Comparison of ENCODE assay signal across 11 cellular contexts in genomic region chr18:39946623-39947061, GRCh38.
DNase-seq lines count a peak whose midpoint lies in the region; ATAC-seq, FAIRE-seq and TF ChIP-seq lines count a peak whose summit lies in the region.
"Had no signal": no experiment of that assay in that cellular context is flagged by ENCODE, and none has a peak within 500 bp of the region (broad histone marks: within the 10 kb centered on the region; RNA-seq: fewer than 3 reads in every experiment).

No MANE protein-coding gene starts in this region.

- H3K27me3 ChIP-seq in ACC112 (ENCODE audit: insufficient read depth, low read length), result no peaks in the 10 kb centered on the region
- no peaks in the 10 kb centered on the region for H3K27me3 ChIP-seq in GM12878 (replicated peaks in 1 of 2; ENCODE audit: control insufficient read depth in 2 of 2, insufficient read depth in 2 of 2, low read length in 1 of 2)
- H3K27me3 ChIP-seq in kidney epithelial cell (ENCODE audit: control insufficient read depth, insufficient read depth, low read length), result no peaks in the 10 kb centered on the region
- H3K27me3 ChIP-seq in tibial artery, result no peaks in the 10 kb centered on the region
- H3K27me3 ChIP-seq: BLaER1 treated with 17β-estradiol and CSF1 and Interleukin-3, amounts not matched to agents 10 nM and 100 nM had no signal

- no peak for TF ChIP-seq RAD21 in GM12878 (IDR thresholded peaks at IDR 0.05; ENCODE audit: insufficient read depth, low read depth, low read length)

- no peaks in the 10 kb centered on the region for H3K36me3 Mint-ChIP-seq in activated CD4-positive, alpha-beta T cell treated with anti-CD3 and anti-CD28 coated beads for 36 hours (ENCODE audit: low read depth)

- RAD21 ChIA-PET in GM12878 (lab: Charles Lee; ENCODE audit: unreplicated experiment), result no interaction called here

- FAIRE-seq in GM12878 (lab: Jason Lieb, UNC), result no peak
- FAIRE-seq: endometrium had no signal

- H4K20me1 ChIP-seq in GM12878 (ENCODE audit: control insufficient read depth, insufficient read depth), result no peaks in the 10 kb centered on the region
- H4K20me1 ChIP-seq: BLaER1 treated with 17β-estradiol and CSF1 and Interleukin-3, amounts not matched to agents 10 nM and 100 nM had no signal

- TF ChIP-seq CTCF in GM12878 (IDR thresholded peaks at IDR 0.05 in 2 of 3, conservative IDR thresholded peaks at IDR 0.05 in 1 of 3; ENCODE audit: control insufficient read depth in 2 of 3, extremely low read depth in 1 of 3, insufficient read depth in 1 of 3, low read depth in 3 of 3, low read length in 3 of 3), result no peak
- TF ChIP-seq CTCF in kidney epithelial cell (IDR thresholded peaks at IDR 0.05; ENCODE audit: insufficient read depth, low read length, poor library complexity, severe bottlenecking), result no peak
- no peak for TF ChIP-seq CTCF in tibial artery (IDR thresholded peaks at IDR 0.05)

- H3K4me3 Mint-ChIP-seq in activated CD4-positive, alpha-beta T cell treated with anti-CD3 and anti-CD28 coated beads for 36 hours, result no peak overlapping the region

- H3K79me2 ChIP-seq in ACC112 (ENCODE audit: control insufficient read depth, insufficient read depth, low read length, unreplicated experiment), result no peaks in the 10 kb centered on the region
- no peaks in the 10 kb centered on the region for H3K79me2 ChIP-seq in GM12878 (ENCODE audit: control insufficient read depth, insufficient read depth, low read length)

- SMC1A ChIA-PET in GM12878 (lab: Charles Lee; ENCODE audit: uncharacterized antibody, unreplicated experiment), result no interaction called here

- no peak for TF ChIP-seq POLR2A in GM12878 (IDR thresholded peaks at IDR 0.05; ENCODE audit: low read depth, low read length)

- H3K36me3 ChIP-seq in ACC112 (ENCODE audit: insufficient read depth, low read length) (no peaks in the 10 kb centered on the region), GM12878 (ENCODE audit: control insufficient read depth in 2 of 2, insufficient read depth in 2 of 2, low read length in 1 of 2) (no peaks in the 10 kb centered on the region), kidney epithelial cell (ENCODE audit: control insufficient read depth, insufficient read depth, low read length) (no peaks in the 10 kb centered on the region), tibial artery (no peaks in the 10 kb centered on the region)
- H3K36me3 ChIP-seq: BLaER1 treated with 17β-estradiol and CSF1 and Interleukin-3, amounts not matched to agents 10 nM and 100 nM had no signal

- H3K9me3 ChIP-seq in GM12878 (replicated peaks; ENCODE audit: control insufficient read depth, insufficient read depth, low read length), result no peaks in the 10 kb centered on the region
- H3K9me3 ChIP-seq in tibial artery, result no peaks in the 10 kb centered on the region
- H3K9me3 ChIP-seq: BLaER1 treated with 17β-estradiol and CSF1 and Interleukin-3, amounts not matched to agents 10 nM and 100 nM had no signal

- H3K27me3 Mint-ChIP-seq in activated CD4-positive, alpha-beta T cell treated with anti-CD3 and anti-CD28 coated beads for 36 hours, result no peaks in the 10 kb centered on the region

- TF ChIP-seq EP300 in GM12878 (IDR thresholded peaks at IDR 0.05; ENCODE audit: borderline replicate concordance in 1 of 2, control insufficient read depth in 1 of 2, low read depth in 2 of 2, low read length in 2 of 2), result no peak

- CTCF ChIA-PET in GM12878 (lab: Yijun Ruan, JAX), result interaction anchor here (0.7 kb wide), 1 partner anchor 13 kb away, joined by 3 read pairs; no protein-coding TSS in a partner anchor
- CTCF ChIA-PET in activated CD4-positive, alpha-beta T cell treated with anti-CD3 and anti-CD28 coated beads for 36 hours (lab: Charles Lee), result no interaction called here

- BruUV-seq in GM12878 (replicated peaks; lab: Mats Ljungman, UMichigan), result no TSS peak

- peaks cover 4% of the 10 kb centered on the region for H3K9me3 Mint-ChIP-seq in activated CD4-positive, alpha-beta T cell treated with anti-CD3 and anti-CD28 coated beads for 36 hours (ENCODE audit: low read depth)

- no peak overlapping the region for H3K9ac ChIP-seq in GM12878 (ENCODE audit: control insufficient read depth, insufficient read depth, low read length)
- H3K9ac ChIP-seq: BLaER1 treated with 17β-estradiol and CSF1 and Interleukin-3, amounts not matched to agents 10 nM and 100 nM had no signal

- no peak overlapping the region for H2AFZ ChIP-seq in ACC112 (ENCODE audit: low read length, unreplicated experiment)
- no peak overlapping the region for H2AFZ ChIP-seq in GM12878 (ENCODE audit: control insufficient read depth, low read depth, low read length)

- H3K4me1 Mint-ChIP-seq in activated CD4-positive, alpha-beta T cell treated with anti-CD3 and anti-CD28 coated beads for 36 hours, result no peaks in the 10 kb centered on the region

- in situ Hi-C loops in GM12878 (cut with MboI), result no loop called here

- no peak overlapping the region for H3K4me2 ChIP-seq in GM12878 (ENCODE audit: control insufficient read depth, insufficient read depth)
- H3K4me2 ChIP-seq: BLaER1 treated with 17β-estradiol and CSF1 and Interleukin-3, amounts not matched to agents 10 nM and 100 nM had no signal

- POLR2A ChIA-PET in GM12878 (lab: Charles Lee), result no interaction called here
- POLR2A ChIA-PET in activated CD4-positive, alpha-beta T cell treated with anti-CD3 and anti-CD28 coated beads for 36 hours (lab: Charles Lee), result no interaction called here

- DNase-seq in HT1080 (ENCODE audit: low read depth), result peak; percentile 78
- DNase-seq in GM12878 (ENCODE audit: low read depth, low spot score), result no peak
- DNase-seq in kidney epithelial cell (ENCODE audit: low read depth), result peak; percentile 58
- DNase-seq in retina, result no peak
- no peak for DNase-seq in tibial artery
- no peak for DNase-seq in activated CD4-positive, alpha-beta T cell treated with anti-CD3 and anti-CD28 coated beads for 36 hours
- no peak for DNase-seq in Kasumi-1 (lab: John Stamatoyannopoulos, UW)
- DNase-seq: stimulated activated CD4-positive, alpha-beta T cell treated with anti-CD3 and anti-CD28 coated beads, Interleukin-2, amount 100 ng/mL, for 24 hours had no signal

- H3K4me3 ChIP-seq in ACC112 (ENCODE audit: low read depth, low read length) (no peak overlapping the region), GM12878 (no peak overlapping the region), kidney epithelial cell (ENCODE audit: low read depth, low read length) (no peak overlapping the region), tibial artery (no peak overlapping the region)
- H3K4me3 ChIP-seq: BLaER1 treated with 17β-estradiol and CSF1 and Interleukin-3, amounts not matched to agents 10 nM and 100 nM had no signal

- intact Hi-C loops in GM12878 (cut with micrococcal nuclease; ENCODE audit: unreplicated experiment), result loop anchor here (10.0 kb wide), 1 partner anchor 58 kb away; no protein-coding TSS in a partner anchor
- intact Hi-C loops in tibial artery (cut with DNase I; ENCODE audit: low total_unique reads), result no loop called here
- intact Hi-C loops in activated CD4-positive, alpha-beta T cell treated with anti-CD3 and anti-CD28 coated beads for 36 hours (cut with DNase I, micrococcal nuclease), result no loop called here

- H3K27ac ChIP-seq in ACC112 (ENCODE audit: low read depth, low read length) (peak overlapping the region; percentile 94), GM12878 (ENCODE audit: control insufficient read depth, insufficient read depth) (no peak overlapping the region), tibial artery (no peak overlapping the region)
- H3K27ac ChIP-seq: BLaER1 treated with 17β-estradiol and CSF1 and Interleukin-3, amounts not matched to agents 10 nM and 100 nM had no signal

- no peak overlapping the region for H3K27ac Mint-ChIP-seq in activated CD4-positive, alpha-beta T cell treated with anti-CD3 and anti-CD28 coated beads for 36 hours

- ATAC-seq in GM12878, result peak; percentile 22; the same call in 2 of the 3 replicates
- no peak for ATAC-seq in activated CD4-positive, alpha-beta T cell treated with anti-CD3 and anti-CD28 coated beads for 36 hours

- peaks cover 23% of the 10 kb centered on the region for H3K4me1 ChIP-seq in ACC112 (ENCODE audit: control insufficient read depth, insufficient read depth, low read length, unreplicated experiment)
- H3K4me1 ChIP-seq in GM12878 (ENCODE audit: control insufficient read depth, insufficient read depth, low read length), result no peaks in the 10 kb centered on the region
- no peaks in the 10 kb centered on the region for H3K4me1 ChIP-seq in tibial artery
- H3K4me1 ChIP-seq: BLaER1 treated with 17β-estradiol and CSF1 and Interleukin-3, amounts not matched to agents 10 nM and 100 nM had no signal

TF ChIP-seq in GM12878, 131 proteins besides CTCF, POLR2A, EP300 and RAD21 (continues in another document):
- TF ChIP-seq USF1 (IDR thresholded peaks at IDR 0.05; ENCODE audit: borderline replicate concordance, extremely low read length, insufficient read depth, low read depth, low read length) (no peak), FOXM1 (IDR thresholded peaks at IDR 0.05; ENCODE audit: low read depth, low read length) (no peak), JUND (IDR thresholded peaks at IDR 0.05; ENCODE audit: low read depth, low read length) (no peak), HDGF (IDR thresholded peaks at IDR 0.05) (no peak), RCOR1 (conservative IDR thresholded peaks at IDR 0.05; ENCODE audit: low read depth, low read length) (no peak), BCL3 (IDR thresholded peaks at IDR 0.05; ENCODE audit: borderline replicate concordance, insufficient read depth, low read depth, low read length, poor library complexity, severe bottlenecking) (no peak), SIX5 (IDR thresholded peaks at IDR 0.05; ENCODE audit: low read depth, low read length, severe bottlenecking) (no peak), EZH2 (IDR thresholded peaks at IDR 0.05; ENCODE audit: borderline replicate concordance, control insufficient read depth, low read depth, low read length) (no peak), NFXL1 (IDR thresholded peaks at IDR 0.05; ENCODE audit: borderline replicate concordance) (no peak)

Comparison
In these comparisons a context has a peak if more than half of its experiments do, and no peak if none do; other contexts are left out.
1. DNase-seq: peak in HT1080 (single experiment) and kidney epithelial cell (single experiment); none in GM12878 (single experiment), retina (single experiment), tibial artery (0 of 2), activated CD4-positive, alpha-beta T cell treated with anti-CD3 and anti-CD28 coated beads for 36 hours (single experiment) and Kasumi-1 (0 of 2).